23 cellular contexts compared by ENCODE assay signal in genomic region chr10:87721781-87722180, GRCh38.
"Had no signal": no experiment of that assay in that cellular context is flagged by ENCODE, and none has a peak within 500 bp of the region (broad histone marks: within the 10 kb centered on the region; RNA-seq: fewer than 3 reads in every experiment).

No MANE protein-coding gene starts in this region.

- ATAC-seq: esophagus mucosa; gastroesophageal sphincter; left lobe of liver; natural killer cell treated with Interleukin-12 subunit alpha and Interleukin-12 subunit beta and Interleukin-15 and Interleukin-18, amount 100 ng/mL, for 72 hours had no signal

- H3K27ac Mint-ChIP-seq: activated naive CD8-positive, alpha-beta T cell treated with anti-CD3 and anti-CD28 coated beads for 36 hours; activated T-cell treated with anti-CD3 and anti-CD28 coated beads, Interleukin-2, amount 50 U/mL, for 24 hours; dendritic cell treated with granulocyte-macrophage colony-stimulating factor and Interleukin-4, amounts not matched to agents 40 ng/mL and 50 ng/mL, for 4 days; natural killer cell treated with Interleukin-12 subunit alpha and Interleukin-12 subunit beta and Interleukin-15 and Interleukin-18, amount 100 ng/mL, for 72 hours; progenitor cell of endocrine pancreas had no signal

- H3K27me3 ChIP-seq: gastroesophageal sphincter, right atrium auricular region, spleen had no signal

- H3K4me1 ChIP-seq: right atrium auricular region, spleen had no signal

- H3K36me3 Mint-ChIP-seq: activated naive CD8-positive, alpha-beta T cell treated with anti-CD3 and anti-CD28 coated beads for 36 hours; natural killer cell treated with Interleukin-12 subunit alpha and Interleukin-12 subunit beta and Interleukin-15 and Interleukin-18, amount 100 ng/mL, for 72 hours had no signal

- H3K27me3 Mint-ChIP-seq: dendritic cell treated with granulocyte-macrophage colony-stimulating factor and Interleukin-4, amounts not matched to agents 40 ng/mL and 50 ng/mL, for 4 days; progenitor cell of endocrine pancreas had no signal

- H3K4me1 Mint-ChIP-seq: activated naive CD8-positive, alpha-beta T cell treated with anti-CD3 and anti-CD28 coated beads for 36 hours had no signal

- DNase-seq: activated CD4-positive, alpha-beta T cell treated with anti-CD3 and anti-CD28 coated beads for 1 hour; activated naive CD4-positive, alpha-beta T cell treated with Interleukin-2 at 50 U/mL for 16 hours; activated naive CD8-positive, alpha-beta T cell treated with anti-CD3 and anti-CD28 coated beads for 36 hours; activated T-cell treated with anti-CD3 and anti-CD28 coated beads, Interleukin-2, amount 50 U/mL, for 24 hours; amygdala; cerebellar nuclear complex; effector memory CD4-positive, alpha-beta T cell; head of caudate nucleus; kidney; midbrain; spleen; stimulated activated CD4-positive, alpha-beta T cell treated with anti-CD3 and anti-CD28 coated beads, Interleukin-4, amount 100 ng/mL, for 1 hour; stimulated activated naive CD4-positive, alpha-beta T cell treated with Interleukin-2 at 50 U/mL for 16 hours; T-helper 9 cell had no signal

- H3K4me3 Mint-ChIP-seq: activated naive CD8-positive, alpha-beta T cell treated with anti-CD3 and anti-CD28 coated beads for 36 hours; activated T-cell treated with anti-CD3 and anti-CD28 coated beads, Interleukin-2, amount 50 U/mL, for 24 hours; dendritic cell treated with granulocyte-macrophage colony-stimulating factor and Interleukin-4, amounts not matched to agents 40 ng/mL and 50 ng/mL, for 4 days; natural killer cell treated with Interleukin-12 subunit alpha and Interleukin-12 subunit beta and Interleukin-15 and Interleukin-18, amount 100 ng/mL, for 72 hours had no signal

- FAIRE-seq: bronchial epithelial cell, kidney had no signal

- H3K4me3 ChIP-seq: gastroesophageal sphincter, right atrium auricular region, spleen, thoracic aorta had no signal

- H3K27ac ChIP-seq: gastroesophageal sphincter, spleen, thoracic aorta had no signal

- H3K9me3 Mint-ChIP-seq: activated naive CD8-positive, alpha-beta T cell treated with anti-CD3 and anti-CD28 coated beads for 36 hours; activated T-cell treated with anti-CD3 and anti-CD28 coated beads, Interleukin-2, amount 50 U/mL, for 24 hours; dendritic cell treated with granulocyte-macrophage colony-stimulating factor and Interleukin-4, amounts not matched to agents 40 ng/mL and 50 ng/mL, for 4 days; natural killer cell treated with Interleukin-12 subunit alpha and Interleukin-12 subunit beta and Interleukin-15 and Interleukin-18, amount 100 ng/mL, for 72 hours had no signal

- H3K36me3 ChIP-seq: gastroesophageal sphincter, right atrium auricular region, spleen had no signal

- H3K9me3 ChIP-seq: gastroesophageal sphincter, right atrium auricular region, spleen, thoracic aorta had no signal
